Comparison of ENCODE assay signal across 9 cellular contexts in genomic region chr10:26640391-26640790, GRCh38.
"Had no signal": no experiment of that assay in that cellular context is flagged by ENCODE, and none has a peak within 500 bp of the region (broad histone marks: within the 10 kb centered on the region; RNA-seq: fewer than 3 reads in every experiment).

No MANE protein-coding gene starts in this region.

- ATAC-seq: HCT116 had no signal

- H3K4me3 Mint-ChIP-seq: H9, HFFc6 had no signal

- H3K4me1 ChIP-seq: HAP-1 had no signal

- H2AFZ ChIP-seq: GM23248 had no signal

- H3K27ac ChIP-seq: GM23248 had no signal

- FAIRE-seq: H54 had no signal

- H3K36me3 ChIP-seq: HAP-1 had no signal

- DNase-seq: GM23248, GOT3, H7, H9, HCEC 1CT, HFFc6 had no signal

- H3K27ac Mint-ChIP-seq: H9, HFFc6 had no signal

- H3K9ac ChIP-seq: GM23248 had no signal

- H3K9me3 ChIP-seq: HAP-1 had no signal

- H3K4me3 ChIP-seq: GM23248, HAP-1 had no signal

- H3K9me3 Mint-ChIP-seq: HFFc6 had no signal
